Comparison of ENCODE assay signal across 1 cellular context in the genomic region with DNA sequence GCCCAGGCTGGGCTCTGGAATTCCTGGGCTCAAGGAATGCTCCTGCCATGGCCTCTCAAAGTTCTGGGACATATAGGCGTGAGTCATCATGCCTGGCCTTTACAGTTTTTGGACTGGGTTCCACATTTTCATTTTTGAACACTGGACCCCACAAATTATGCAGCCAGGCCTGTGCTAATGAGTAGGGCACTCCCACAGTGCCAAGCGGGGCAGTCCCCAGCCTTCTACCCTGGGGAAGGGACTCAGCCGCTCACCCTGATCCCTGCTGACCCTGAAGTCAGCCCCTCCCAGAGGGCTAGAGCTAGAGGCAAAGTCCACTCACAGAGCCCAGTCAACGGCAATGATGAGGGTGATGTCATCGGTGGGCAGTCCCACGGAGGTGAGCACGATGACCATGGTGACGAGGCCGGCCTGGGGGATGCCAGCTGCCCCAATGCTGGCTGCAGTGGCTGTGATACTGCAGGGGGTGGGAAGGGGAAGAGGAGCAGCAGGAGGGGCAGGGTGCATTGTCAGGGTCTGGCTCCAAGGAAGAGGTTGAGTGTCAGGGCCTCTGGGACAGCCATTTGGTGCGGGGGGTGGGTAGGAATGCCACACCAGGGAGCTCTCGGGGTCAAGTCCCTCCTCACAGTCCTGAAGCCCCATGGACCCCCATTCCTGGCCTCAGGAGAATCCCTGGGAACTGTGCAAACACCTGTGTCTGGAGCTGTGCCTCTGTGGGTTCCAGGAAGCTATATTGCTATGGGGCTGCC.
TF ChIP-seq lines count a peak whose summit lies in the region.

No MANE protein-coding gene starts in this region.

TF ChIP-seq in HepG2, 621 proteins besides CTCF, POLR2A, EP300 and RAD21 (continued from another document and continues in another):
- TF ChIP-seq ARNT (IDR thresholded peaks at IDR 0.05) (no peak), POLR2AphosphoS2 (IDR thresholded peaks at IDR 0.05; ENCODE audit: low read depth, low read length) (no peak), ZSCAN20 (CRISPR knock-in tag; IDR thresholded peaks at IDR 0.05; ENCODE audit: borderline replicate concordance) (no peak), DNMT1 (CRISPR knock-in tag; IDR thresholded peaks at IDR 0.05) (no peak), ZMYM4 (CRISPR knock-in tag; IDR thresholded peaks at IDR 0.05) (peak; percentile 71; the same call in 1 of the 2 replicates), ZSCAN25 (CRISPR knock-in tag; IDR thresholded peaks at IDR 0.05) (no peak), ZNF768 (CRISPR knock-in tag; IDR thresholded peaks at IDR 0.05) (no peak), GLI4 (CRISPR knock-in tag; IDR thresholded peaks at IDR 0.05; ENCODE audit: borderline replicate concordance) (no peak), RBM22 (optimal IDR thresholded peaks at IDR 0.05; ENCODE audit: low read length) (no peak), FOXC1 (CRISPR knock-in tag; IDR thresholded peaks at IDR 0.05; ENCODE audit: borderline replicate concordance) (no peak), YY1 (IDR thresholded peaks at IDR 0.05; ENCODE audit: insufficient read depth, insufficient replicate concordance, low read depth, low read length) (no peak), MED8 (CRISPR knock-in tag; IDR thresholded peaks at IDR 0.05; ENCODE audit: insufficient replicate concordance) (no peak), NRL (CRISPR knock-in tag; IDR thresholded peaks at IDR 0.05; ENCODE audit: borderline replicate concordance) (no peak), ERF (CRISPR knock-in tag; IDR thresholded peaks at IDR 0.05) (peak; percentile 64; the same call in 1 of the 2 replicates), JUN (CRISPR knock-in tag; IDR thresholded peaks at IDR 0.05) (peak; percentile 99), ZNF558 (CRISPR knock-in tag; IDR thresholded peaks at IDR 0.05; ENCODE audit: borderline replicate concordance) (no peak), SOX6 (IDR thresholded peaks at IDR 0.05) (no peak), SOX6 (CRISPR knock-in tag; IDR thresholded peaks at IDR 0.05) (peak; percentile 60), MYNN (CRISPR knock-in tag; IDR thresholded peaks at IDR 0.05; ENCODE audit: low read depth) (peak; percentile 69; the same call in 1 of the 2 replicates), XBP1 (CRISPR knock-in tag; IDR thresholded peaks at IDR 0.05) (0 out of 2 replicates have a peak, but pooled peaks have one; percentile 23), TCF7L2 (IDR thresholded peaks at IDR 0.05; ENCODE audit: low read depth, low read length) (no peak), TOE1 (CRISPR knock-in tag; IDR thresholded peaks at IDR 0.05) (no peak), ZNF354B (CRISPR knock-in tag; IDR thresholded peaks at IDR 0.05) (no peak), KLF6 (CRISPR knock-in tag; IDR thresholded peaks at IDR 0.05) (no peak), WIZ (CRISPR knock-in tag; IDR thresholded peaks at IDR 0.05) (no peak; the same call in 1 of the 2 replicates), HNRNPL (IDR thresholded peaks at IDR 0.05; ENCODE audit: low read depth, low read length) (peak; percentile 89), TSC22D2 (CRISPR knock-in tag; IDR thresholded peaks at IDR 0.05; ENCODE audit: borderline replicate concordance) (no peak), EZH2 (conservative IDR thresholded peaks at IDR 0.05; ENCODE audit: low read depth, low read length) (no peak), TARDBP (CRISPR knock-in tag; IDR thresholded peaks at IDR 0.05) (peak; percentile 41; the same call in 1 of the 2 replicates)
- TF ChIP-seq, protein P1, sequence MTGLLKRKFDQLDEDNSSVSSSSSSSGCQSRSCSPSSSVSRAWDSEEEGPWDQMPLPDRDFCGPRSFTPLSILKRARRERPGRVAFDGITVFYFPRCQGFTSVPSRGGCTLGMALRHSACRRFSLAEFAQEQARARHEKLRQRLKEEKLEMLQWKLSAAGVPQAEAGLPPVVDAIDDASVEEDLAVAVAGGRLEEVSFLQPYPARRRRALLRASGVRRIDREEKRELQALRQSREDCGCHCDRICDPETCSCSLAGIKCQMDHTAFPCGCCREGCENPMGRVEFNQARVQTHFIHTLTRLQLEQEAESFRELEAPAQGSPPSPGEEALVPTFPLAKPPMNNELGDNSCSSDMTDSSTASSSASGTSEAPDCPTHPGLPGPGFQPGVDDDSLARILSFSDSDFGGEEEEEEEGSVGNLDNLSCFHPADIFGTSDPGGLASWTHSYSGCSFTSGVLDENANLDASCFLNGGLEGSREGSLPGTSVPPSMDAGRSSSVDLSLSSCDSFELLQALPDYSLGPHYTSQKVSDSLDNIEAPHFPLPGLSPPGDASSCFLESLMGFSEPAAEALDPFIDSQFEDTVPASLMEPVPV (CRISPR knock-in tag; IDR thresholded peaks at IDR 0.05): 0 out of 2 replicates have a peak, but pooled peaks have one; percentile 57
- TF ChIP-seq, protein P2, sequence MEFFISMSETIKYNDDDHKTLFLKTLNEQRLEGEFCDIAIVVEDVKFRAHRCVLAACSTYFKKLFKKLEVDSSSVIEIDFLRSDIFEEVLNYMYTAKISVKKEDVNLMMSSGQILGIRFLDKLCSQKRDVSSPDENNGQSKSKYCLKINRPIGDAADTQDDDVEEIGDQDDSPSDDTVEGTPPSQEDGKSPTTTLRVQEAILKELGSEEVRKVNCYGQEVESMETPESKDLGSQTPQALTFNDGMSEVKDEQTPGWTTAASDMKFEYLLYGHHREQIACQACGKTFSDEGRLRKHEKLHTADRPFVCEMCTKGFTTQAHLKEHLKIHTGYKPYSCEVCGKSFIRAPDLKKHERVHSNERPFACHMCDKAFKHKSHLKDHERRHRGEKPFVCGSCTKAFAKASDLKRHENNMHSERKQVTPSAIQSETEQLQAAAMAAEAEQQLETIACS (CRISPR knock-in tag; IDR thresholded peaks at IDR 0.05): no peak
- TF ChIP-seq, protein P3, sequence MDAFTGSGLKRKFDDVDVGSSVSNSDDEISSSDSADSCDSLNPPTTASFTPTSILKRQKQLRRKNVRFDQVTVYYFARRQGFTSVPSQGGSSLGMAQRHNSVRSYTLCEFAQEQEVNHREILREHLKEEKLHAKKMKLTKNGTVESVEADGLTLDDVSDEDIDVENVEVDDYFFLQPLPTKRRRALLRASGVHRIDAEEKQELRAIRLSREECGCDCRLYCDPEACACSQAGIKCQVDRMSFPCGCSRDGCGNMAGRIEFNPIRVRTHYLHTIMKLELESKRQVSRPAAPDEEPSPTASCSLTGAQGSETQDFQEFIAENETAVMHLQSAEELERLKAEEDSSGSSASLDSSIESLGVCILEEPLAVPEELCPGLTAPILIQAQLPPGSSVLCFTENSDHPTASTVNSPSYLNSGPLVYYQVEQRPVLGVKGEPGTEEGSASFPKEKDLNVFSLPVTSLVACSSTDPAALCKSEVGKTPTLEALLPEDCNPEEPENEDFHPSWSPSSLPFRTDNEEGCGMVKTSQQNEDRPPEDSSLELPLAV (CRISPR knock-in tag; conservative IDR thresholded peaks at IDR 0.05; ENCODE audit: low read depth): no peak
- TF ChIP-seq, protein P4, sequence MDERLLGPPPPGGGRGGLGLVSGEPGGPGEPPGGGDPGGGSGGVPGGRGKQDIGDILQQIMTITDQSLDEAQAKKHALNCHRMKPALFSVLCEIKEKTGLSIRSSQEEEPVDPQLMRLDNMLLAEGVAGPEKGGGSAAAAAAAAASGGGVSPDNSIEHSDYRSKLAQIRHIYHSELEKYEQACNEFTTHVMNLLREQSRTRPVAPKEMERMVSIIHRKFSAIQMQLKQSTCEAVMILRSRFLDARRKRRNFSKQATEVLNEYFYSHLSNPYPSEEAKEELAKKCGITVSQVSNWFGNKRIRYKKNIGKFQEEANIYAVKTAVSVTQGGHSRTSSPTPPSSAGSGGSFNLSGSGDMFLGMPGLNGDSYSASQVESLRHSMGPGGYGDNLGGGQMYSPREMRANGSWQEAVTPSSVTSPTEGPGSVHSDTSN (CRISPR knock-in tag; IDR thresholded peaks at IDR 0.05): no peak
- TF ChIP-seq, protein P5, sequence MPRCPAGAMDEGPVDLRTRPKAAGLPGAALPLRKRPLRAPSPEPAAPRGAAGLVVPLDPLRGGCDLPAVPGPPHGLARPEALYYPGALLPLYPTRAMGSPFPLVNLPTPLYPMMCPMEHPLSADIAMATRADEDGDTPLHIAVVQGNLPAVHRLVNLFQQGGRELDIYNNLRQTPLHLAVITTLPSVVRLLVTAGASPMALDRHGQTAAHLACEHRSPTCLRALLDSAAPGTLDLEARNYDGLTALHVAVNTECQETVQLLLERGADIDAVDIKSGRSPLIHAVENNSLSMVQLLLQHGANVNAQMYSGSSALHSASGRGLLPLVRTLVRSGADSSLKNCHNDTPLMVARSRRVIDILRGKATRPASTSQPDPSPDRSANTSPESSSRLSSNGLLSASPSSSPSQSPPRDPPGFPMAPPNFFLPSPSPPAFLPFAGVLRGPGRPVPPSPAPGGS (CRISPR knock-in tag; IDR thresholded peaks at IDR 0.05): no peak
- TF ChIP-seq, protein P6, sequence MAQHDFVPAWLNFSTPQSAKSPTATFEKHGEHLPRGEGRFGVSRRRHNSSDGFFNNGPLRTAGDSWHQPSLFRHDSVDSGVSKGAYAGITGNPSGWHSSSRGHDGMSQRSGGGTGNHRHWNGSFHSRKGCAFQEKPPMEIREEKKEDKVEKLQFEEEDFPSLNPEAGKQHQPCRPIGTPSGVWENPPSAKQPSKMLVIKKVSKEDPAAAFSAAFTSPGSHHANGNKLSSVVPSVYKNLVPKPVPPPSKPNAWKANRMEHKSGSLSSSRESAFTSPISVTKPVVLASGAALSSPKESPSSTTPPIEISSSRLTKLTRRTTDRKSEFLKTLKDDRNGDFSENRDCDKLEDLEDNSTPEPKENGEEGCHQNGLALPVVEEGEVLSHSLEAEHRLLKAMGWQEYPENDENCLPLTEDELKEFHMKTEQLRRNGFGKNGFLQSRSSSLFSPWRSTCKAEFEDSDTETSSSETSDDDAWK (CRISPR knock-in tag; IDR thresholded peaks at IDR 0.05): no peak
- TF ChIP-seq, protein P7, sequence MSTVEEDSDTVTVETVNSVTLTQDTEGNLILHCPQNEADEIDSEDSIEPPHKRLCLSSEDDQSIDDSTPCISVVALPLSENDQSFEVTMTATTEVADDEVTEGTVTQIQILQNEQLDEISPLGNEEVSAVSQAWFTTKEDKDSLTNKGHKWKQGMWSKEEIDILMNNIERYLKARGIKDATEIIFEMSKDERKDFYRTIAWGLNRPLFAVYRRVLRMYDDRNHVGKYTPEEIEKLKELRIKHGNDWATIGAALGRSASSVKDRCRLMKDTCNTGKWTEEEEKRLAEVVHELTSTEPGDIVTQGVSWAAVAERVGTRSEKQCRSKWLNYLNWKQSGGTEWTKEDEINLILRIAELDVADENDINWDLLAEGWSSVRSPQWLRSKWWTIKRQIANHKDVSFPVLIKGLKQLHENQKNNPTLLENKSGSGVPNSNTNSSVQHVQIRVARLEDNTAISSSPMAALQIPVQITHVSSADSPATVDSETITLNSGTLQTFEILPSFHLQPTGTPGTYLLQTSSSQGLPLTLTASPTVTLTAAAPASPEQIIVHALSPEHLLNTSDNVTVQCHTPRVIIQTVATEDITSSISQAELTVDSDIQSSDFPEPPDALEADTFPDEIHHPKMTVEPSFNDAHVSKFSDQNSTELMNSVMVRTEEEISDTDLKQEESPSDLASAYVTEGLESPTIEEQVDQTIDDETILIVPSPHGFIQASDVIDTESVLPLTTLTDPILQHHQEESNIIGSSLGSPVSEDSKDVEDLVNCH (CRISPR knock-in tag; IDR thresholded peaks at IDR 0.05): no peak
- TF ChIP-seq, protein P8, sequence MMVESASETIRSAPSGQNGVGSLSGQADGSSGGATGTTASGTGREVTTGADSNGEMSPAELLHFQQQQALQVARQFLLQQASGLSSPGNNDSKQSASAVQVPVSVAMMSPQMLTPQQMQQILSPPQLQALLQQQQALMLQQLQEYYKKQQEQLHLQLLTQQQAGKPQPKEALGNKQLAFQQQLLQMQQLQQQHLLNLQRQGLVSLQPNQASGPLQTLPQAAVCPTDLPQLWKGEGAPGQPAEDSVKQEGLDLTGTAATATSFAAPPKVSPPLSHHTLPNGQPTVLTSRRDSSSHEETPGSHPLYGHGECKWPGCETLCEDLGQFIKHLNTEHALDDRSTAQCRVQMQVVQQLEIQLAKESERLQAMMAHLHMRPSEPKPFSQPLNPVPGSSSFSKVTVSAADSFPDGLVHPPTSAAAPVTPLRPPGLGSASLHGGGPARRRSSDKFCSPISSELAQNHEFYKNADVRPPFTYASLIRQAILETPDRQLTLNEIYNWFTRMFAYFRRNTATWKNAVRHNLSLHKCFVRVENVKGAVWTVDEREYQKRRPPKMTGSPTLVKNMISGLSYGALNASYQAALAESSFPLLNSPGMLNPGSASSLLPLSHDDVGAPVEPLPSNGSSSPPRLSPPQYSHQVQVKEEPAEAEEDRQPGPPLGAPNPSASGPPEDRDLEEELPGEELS (CRISPR knock-in tag; IDR thresholded peaks at IDR 0.05): peak; percentile 58
- TF ChIP-seq, protein P9, sequence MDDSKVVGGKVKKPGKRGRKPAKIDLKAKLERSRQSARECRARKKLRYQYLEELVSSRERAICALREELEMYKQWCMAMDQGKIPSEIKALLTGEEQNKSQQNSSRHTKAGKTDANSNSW (CRISPR knock-in tag; IDR thresholded peaks at IDR 0.05; ENCODE audit: borderline replicate concordance): no peak
- TF ChIP-seq, protein P10, sequence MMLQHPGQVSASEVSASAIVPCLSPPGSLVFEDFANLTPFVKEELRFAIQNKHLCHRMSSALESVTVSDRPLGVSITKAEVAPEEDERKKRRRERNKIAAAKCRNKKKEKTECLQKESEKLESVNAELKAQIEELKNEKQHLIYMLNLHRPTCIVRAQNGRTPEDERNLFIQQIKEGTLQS (CRISPR knock-in tag; IDR thresholded peaks at IDR 0.05): peak; percentile 95
- TF ChIP-seq, protein P11, sequence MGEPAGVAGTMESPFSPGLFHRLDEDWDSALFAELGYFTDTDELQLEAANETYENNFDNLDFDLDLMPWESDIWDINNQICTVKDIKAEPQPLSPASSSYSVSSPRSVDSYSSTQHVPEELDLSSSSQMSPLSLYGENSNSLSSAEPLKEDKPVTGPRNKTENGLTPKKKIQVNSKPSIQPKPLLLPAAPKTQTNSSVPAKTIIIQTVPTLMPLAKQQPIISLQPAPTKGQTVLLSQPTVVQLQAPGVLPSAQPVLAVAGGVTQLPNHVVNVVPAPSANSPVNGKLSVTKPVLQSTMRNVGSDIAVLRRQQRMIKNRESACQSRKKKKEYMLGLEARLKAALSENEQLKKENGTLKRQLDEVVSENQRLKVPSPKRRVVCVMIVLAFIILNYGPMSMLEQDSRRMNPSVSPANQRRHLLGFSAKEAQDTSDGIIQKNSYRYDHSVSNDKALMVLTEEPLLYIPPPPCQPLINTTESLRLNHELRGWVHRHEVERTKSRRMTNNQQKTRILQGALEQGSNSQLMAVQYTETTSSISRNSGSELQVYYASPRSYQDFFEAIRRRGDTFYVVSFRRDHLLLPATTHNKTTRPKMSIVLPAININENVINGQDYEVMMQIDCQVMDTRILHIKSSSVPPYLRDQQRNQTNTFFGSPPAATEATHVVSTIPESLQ (CRISPR knock-in tag; conservative IDR thresholded peaks at IDR 0.05): no peak
- TF ChIP-seq, protein P12, sequence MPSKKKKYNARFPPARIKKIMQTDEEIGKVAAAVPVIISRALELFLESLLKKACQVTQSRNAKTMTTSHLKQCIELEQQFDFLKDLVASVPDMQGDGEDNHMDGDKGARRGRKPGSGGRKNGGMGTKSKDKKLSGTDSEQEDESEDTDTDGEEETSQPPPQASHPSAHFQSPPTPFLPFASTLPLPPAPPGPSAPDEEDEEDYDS (CRISPR knock-in tag; IDR thresholded peaks at IDR 0.05): peak; percentile 69
